In genomic region chr1:214552174-214552608, GRCh38 we compare ENCODE assay signal across 8 cellular contexts. TPM values are rescaled to one million over a fixed set of nuclear protein-coding genes. Genes with fewer than 3 reads are reported as not detected.
DNase-seq lines count a peak whose midpoint lies in the region; ATAC-seq and TF ChIP-seq lines count a peak whose summit lies in the region.

No MANE protein-coding gene starts in this region.

- intact Hi-C loops in heart right ventricle (cut with DNase I), result loop anchor here in 6 of 10 donors (5.0 to 10.0 kb wide), 7 partner anchors 50 to 220 kb away; partner anchors contain the start of gene CENPF (in 1 of the 6)

- TF ChIP-seq CTCF in BJ (IDR thresholded peaks at IDR 0.05; ENCODE audit: insufficient read depth, low read depth, low read length), result no peak
- no peak for TF ChIP-seq CTCF in heart right ventricle (IDR thresholded peaks at IDR 0.05)

- H3K27me3 ChIP-seq in BJ (ENCODE audit: control insufficient read depth, insufficient read depth, low read length) (no peaks in the 10 kb centered on the region), heart right ventricle (peaks cover 0 to 32% (median 0%) of the 10 kb centered on the region in 7 donors)

- H3K27me3 Mint-ChIP-seq in activated T-helper 17 cell treated with anti-CD3 and anti-CD28 coated beads, Interleukin-2, amount 50 U/mL, for 72 hours, result peaks cover 62% of the 10 kb centered on the region

- H3K36me3 Mint-ChIP-seq in activated T-helper 17 cell treated with anti-CD3 and anti-CD28 coated beads, Interleukin-2, amount 50 U/mL, for 72 hours (ENCODE audit: low read depth), result no peaks in the 10 kb centered on the region

- peak overlapping the region; percentile 26 for H3K4me3 Mint-ChIP-seq in activated T-helper 17 cell treated with anti-CD3 and anti-CD28 coated beads, Interleukin-2, amount 50 U/mL, for 72 hours

- no peak for ATAC-seq in activated T-helper 17 cell treated with anti-CD3 and anti-CD28 coated beads, Interleukin-2, amount 50 U/mL, for 72 hours (replicated peaks)
- peak; percentile 28 to 73 (median 66) for ATAC-seq in heart right ventricle

- H3K9me3 Mint-ChIP-seq in activated T-helper 17 cell treated with anti-CD3 and anti-CD28 coated beads, Interleukin-2, amount 50 U/mL, for 72 hours, result no peaks in the 10 kb centered on the region

- DNase-seq in BJ (ENCODE audit: low read depth), result peak; percentile 45
- peak; percentile 40 for DNase-seq in HEK293T (ENCODE audit: extremely low spot score)
- peak; percentile 36 to 69 for DNase-seq in heart right ventricle
- DNase-seq in pulmonary artery endothelial cell (ENCODE audit: low read depth, low spot score), result peak; percentile 66
- DNase-seq in MV-4-11 (lab: John Stamatoyannopoulos, UW), result no peak
- DNase-seq in SHP77 treated with DMSO at 0.1 percent for 48 hours (lab: John Stamatoyannopoulos, UW), result no peak
- DNase-seq in COR-L47 (lab: John Stamatoyannopoulos, UW), result no peak

- peak overlapping the region; percentile 92 to 99 (median 98) for H3K27ac ChIP-seq in heart right ventricle

- POLR2A ChIA-PET in BJ (lab: Charles Lee) (interaction anchor here (0.7 to 0.9 kb wide), 2 partner anchors 30 to 98 kb away, joined by 4 to 7 read pairs; no protein-coding TSS in a partner anchor), HEK293T (lab: Yijun Ruan, JAX) (interaction anchor here (0.7 to 3.0 kb wide), 12 partner anchors 11 to 56 kb away, joined by 3 to 9 read pairs (median 4); no protein-coding TSS in a partner anchor)

- WGBS in heart right ventricle, 2 donors, result 1% methylated on average over 15 of the region's 15 CpGs

- H3K36me3 ChIP-seq in BJ (ENCODE audit: control insufficient read depth, insufficient read depth, low read length), result no peaks in the 10 kb centered on the region
- H3K36me3 ChIP-seq in heart right ventricle, result no peaks in the 10 kb centered on the region

- H3K4me3 ChIP-seq in BJ (ENCODE audit: low read depth, low read length), result peak overlapping the region; percentile 74
- H3K4me3 ChIP-seq in heart right ventricle, result peak overlapping the region; percentile 63 to 95 (median 88)

- H3K4me1 ChIP-seq in heart right ventricle, result peaks cover 5 to 46% (median 38%) of the 10 kb centered on the region in 9 donors

- no peak overlapping the region for H3K27ac Mint-ChIP-seq in activated T-helper 17 cell treated with anti-CD3 and anti-CD28 coated beads, Interleukin-2, amount 50 U/mL, for 72 hours

- CTCF ChIA-PET in BJ (lab: Yijun Ruan, JAX), result interaction anchor here (1.0 to 3.4 kb wide), 6 partner anchors 12 to 219 kb away, joined by 3 to 21 read pairs (median 9); no protein-coding TSS in a partner anchor
- CTCF ChIA-PET in HEK293T (lab: Yijun Ruan, JAX), result interaction anchor here (0.7 to 3.9 kb wide), 3 partner anchors 12 to 220 kb away, joined by 3 to 20 read pairs (median 5); no protein-coding TSS in a partner anchor

- no peaks in the 10 kb centered on the region for H3K9me3 ChIP-seq in heart right ventricle

- no peaks in the 10 kb centered on the region for H3K4me1 Mint-ChIP-seq in activated T-helper 17 cell treated with anti-CD3 and anti-CD28 coated beads, Interleukin-2, amount 50 U/mL, for 72 hours

TF ChIP-seq in HEK293T, 16 proteins besides CTCF, POLR2A, EP300 and RAD21:
- TF ChIP-seq ELF4 (IDR thresholded peaks at IDR 0.05), result no peak
- no peak for TF ChIP-seq FOXA1 (IDR thresholded peaks at IDR 0.05)
- TF ChIP-seq ARNT (IDR thresholded peaks at IDR 0.05), result no peak
- no peak for TF ChIP-seq PKNOX1 (IDR thresholded peaks at IDR 0.05)
- no peak for TF ChIP-seq SUZ12 (IDR thresholded peaks at IDR 0.05)
- TF ChIP-seq ZNF384 (IDR thresholded peaks at IDR 0.05), result no peak
- TF ChIP-seq LEF1 (IDR thresholded peaks at IDR 0.05; ENCODE audit: borderline replicate concordance), result no peak
- no peak for TF ChIP-seq TARDBP (IDR thresholded peaks at IDR 0.05)
- TF ChIP-seq FOXK2 (IDR thresholded peaks at IDR 0.05), result no peak
- TF ChIP-seq BHLHE40 (IDR thresholded peaks at IDR 0.05; ENCODE audit: borderline replicate concordance), result no peak
- no peak for TF ChIP-seq HDGF (IDR thresholded peaks at IDR 0.05; ENCODE audit: borderline replicate concordance)
- TF ChIP-seq NFRKB (IDR thresholded peaks at IDR 0.05), result no peak
- TF ChIP-seq L3MBTL2 (conservative IDR thresholded peaks at IDR 0.05), result no peak
- TF ChIP-seq SP1 (IDR thresholded peaks at IDR 0.05), result no peak
- TF ChIP-seq CTBP1 (IDR thresholded peaks at IDR 0.05; ENCODE audit: borderline replicate concordance), result no peak
- no peak for TF ChIP-seq FOXM1 (IDR thresholded peaks at IDR 0.05; ENCODE audit: borderline replicate concordance)

RNA-seq across cellular contexts. Expression of gene PTPN14, which starts 0.8 kb away (rescaled TPM):
- 23.7 and 29.4 TPM in 2 replicates for polyA plus RNA-seq in BJ (2011; rRNA removed)
- polyA minus RNA-seq in BJ (2011; rRNA and poly(A)+ RNA removed), result 77.0 and 78.1 TPM in 2 replicates
- total RNA-seq in activated T-helper 17 cell treated with anti-CD3 and anti-CD28 coated beads, Interleukin-2, amount 50 U/mL, for 72 hours, result under 1 TPM; 0.66 to 0.89 TPM
- total RNA-seq in heart right ventricle, result 10 to 100 TPM; 23.5 to 71.6 (median 45.5) TPM
- polyA plus RNA-seq in heart right ventricle, result 1 to 10 TPM; 5.0 to 7.2 TPM
- total RNA-seq in pulmonary artery endothelial cell, result 56.0 and 58.9 TPM in 2 replicates

RNA-seq across cellular contexts. Expression of gene CENPF, which starts 50.8 kb away (rescaled TPM):
- polyA plus RNA-seq in BJ (2011; rRNA removed) (10.9 and 18.7 TPM in 2 replicates), heart right ventricle (under 1 TPM; 0.37 to 0.51 TPM)
- 6.4 and 9.0 TPM in 2 replicates for polyA minus RNA-seq in BJ (2011; rRNA and poly(A)+ RNA removed)
- total RNA-seq in activated T-helper 17 cell treated with anti-CD3 and anti-CD28 coated beads, Interleukin-2, amount 50 U/mL, for 72 hours, result 10 to 100 TPM; 69.7 to 79.4 TPM
- total RNA-seq in heart right ventricle (1 to 10 TPM in 5 of 10 donors, under 1 TPM in 5; 0.15 to 8.7 (median 0.84) TPM), pulmonary artery endothelial cell (29.5 and 68.2 TPM in 2 replicates)

Comparison
In these comparisons a context has a peak if more than half of its experiments do, and no peak if none do; other contexts are left out.
1. DNase-seq: peak in BJ (single experiment), HEK293T (single experiment), heart right ventricle (2 of 2) and pulmonary artery endothelial cell (single experiment); none in MV-4-11 (single experiment), SHP77 treated with DMSO at 0.1 percent for 48 hours (single experiment) and COR-L47 (single experiment).
2. RNA of gene PTPN14, which starts 0.8 kb away (total RNA-seq): 56.0 to 58.9 TPM in pulmonary artery endothelial cell and 23.5 to 71.6 TPM in heart right ventricle; 0.66 to 0.89 TPM in activated T-helper 17 cell treated with anti-CD3 and anti-CD28 coated beads, Interleukin-2, amount 50 U/mL, for 72 hours; every median in the first group is over 10 times any median in the second.